In genomic region chr2:140248623-140249022, GRCh38 we compare ENCODE assay signal across 20 cellular contexts.
DNase-seq lines count a peak whose midpoint lies in the region; ATAC-seq and TF ChIP-seq lines count a peak whose summit lies in the region.
"Had no signal": no experiment of that assay in that cellular context is flagged by ENCODE, and none has a peak within 500 bp of the region (broad histone marks: within the 10 kb centered on the region; RNA-seq: fewer than 3 reads in every experiment).

No MANE protein-coding gene starts in this region.

- WGBS in tibial nerve, 2 donors = 37 to 38% methylated on average over 2 of the region's 2 CpGs

- peaks cover 0 to 10% (median 0%) of the 10 kb centered on the region in 4 donors for H3K4me1 ChIP-seq in tibial nerve

- no peak for TF ChIP-seq CTCF in cardiac fibroblast (IDR thresholded peaks at IDR 0.05; ENCODE audit: low read depth, low read length)
- TF ChIP-seq CTCF in dorsolateral prefrontal cortex (IDR thresholded peaks at IDR 0.05 in 54 of 56, conservative IDR thresholded peaks at IDR 0.05 in 2 of 56; ENCODE audit: low read depth in 1 of 56, partially characterized antibody in 56 of 56) = no peak
- no peak for TF ChIP-seq CTCF in tibial nerve (IDR thresholded peaks at IDR 0.05)

- TF ChIP-seq POLR2A in tibial nerve (IDR thresholded peaks at IDR 0.05) = no peak

- intact Hi-C loops in sciatic nerve (cut with DNase I) = no loop called here
- intact Hi-C loops in dorsolateral prefrontal cortex (cut with DNase I) = no loop called here

- DNase-seq in Ammon's horn (ENCODE audit: low spot score) (peak; percentile 12), cardiac fibroblast (ENCODE audit: low read depth in 2 of 2) (peak; percentile 7 to 71), fibroblast of the conjunctiva (ENCODE audit: low read depth) (peak; percentile 27), sciatic nerve (ENCODE audit: low spot score) (no peak), dorsolateral prefrontal cortex (no peak), tibial nerve (ENCODE audit: low spot score in 2 of 2) (no peak)
- DNase-seq: EL, GF-D8, H7, Karpas-422, MV-4-11, NCI-H1105 treated with DMSO at 0.1 percent for 48 hours, NCI-H1694, NCI-H2081, NCI-H2171, NCI-H345, NCI-H524 treated with DMSO at 0.1 percent for 48 hours, NCI-H82 had no signal

- H3K27ac ChIP-seq in dorsolateral prefrontal cortex = no peak overlapping the region
- peak overlapping the region in 1 of 4 donors; percentile 25 for H3K27ac ChIP-seq in tibial nerve

- TF ChIP-seq EP300 in tibial nerve (IDR thresholded peaks at IDR 0.05) = peak in 1 of 2 donors; percentile 49

- no peak overlapping the region for H3K4me3 ChIP-seq in cardiac fibroblast (replicated peaks in 1 of 2; ENCODE audit: low read depth in 2 of 2, low read length in 2 of 2)
- no peak overlapping the region for H3K4me3 ChIP-seq in dorsolateral prefrontal cortex
- no peak overlapping the region for H3K4me3 ChIP-seq in tibial nerve

- H3K36me3 ChIP-seq in tibial nerve = no peaks in the 10 kb centered on the region

- H3K27me3 ChIP-seq in dorsolateral prefrontal cortex (no peaks in the 10 kb centered on the region), tibial nerve (no peaks in the 10 kb centered on the region)

- no peaks in the 10 kb centered on the region for H3K9me3 ChIP-seq in tibial nerve

- ATAC-seq in sciatic nerve = peak; percentile 80
- no peak for ATAC-seq in GM19023 (IDR thresholded peaks at IDR 0.05; ENCODE audit: unreplicated experiment)
- ATAC-seq: Panc1 had no signal

Comparison
In these comparisons a context has a peak if more than half of its experiments do, and no peak if none do; other contexts are left out.
1. DNase-seq: peak in Ammon's horn (single experiment), cardiac fibroblast (2 of 2) and fibroblast of the conjunctiva (single experiment); none in sciatic nerve (single experiment), dorsolateral prefrontal cortex (0 of 10) and tibial nerve (0 of 2).